Comparison of ENCODE assay signal across 23 cellular contexts in the genomic region with DNA sequence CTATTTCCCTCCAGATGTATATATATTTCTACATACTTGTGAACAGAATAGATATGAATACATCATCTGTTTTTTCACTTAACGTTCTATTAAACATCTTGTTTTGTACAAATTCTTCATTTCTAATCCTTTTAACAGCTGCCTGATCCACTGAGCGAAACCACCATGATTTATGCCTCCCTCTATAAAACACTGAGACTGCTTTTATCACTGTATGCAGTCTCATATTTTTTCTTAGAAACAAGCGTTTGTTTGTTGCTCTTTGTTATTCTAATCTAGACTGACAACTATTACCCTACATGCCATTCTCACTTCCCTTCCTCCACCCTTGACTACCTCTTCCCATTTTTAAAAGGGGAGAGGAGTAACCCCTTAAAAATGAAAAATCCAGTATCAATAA.
"Had no signal": no experiment of that assay in that cellular context is flagged by ENCODE, and none has a peak within 500 bp of the region (broad histone marks: within the 10 kb centered on the region; RNA-seq: fewer than 3 reads in every experiment).

No MANE protein-coding gene starts in this region.

- DNase-seq: activated B cell treated with CpG ODN at 0.5 μM for 24 hours; activated CD4-positive, alpha-beta T cell treated with anti-CD3 and anti-CD28 coated beads for 4 hours; activated CD4-positive, alpha-beta T cell treated with anti-CD3 and anti-CD28 coated beads, Interleukin-2, amount 50 U/mL, for 48 hours; activated effector memory CD4-positive, alpha-beta T cell treated with Interleukin-2 at 50 U/mL for 16 hours; activated naive CD4-positive, alpha-beta T cell treated with anti-CD3 and anti-CD28 coated beads for 36 hours; activated naive CD8-positive, alpha-beta T cell treated with anti-CD3 and anti-CD28 coated beads, Interleukin-2, amount 10 ng/mL, durations not matched to agents 7 days and 5 days; activated T-cell treated with anti-CD3 and anti-CD28 coated beads, Interleukin-2, amount 50 U/mL, for 48 hours; amniotic stem cell; effector CD8-positive, alpha-beta T cell; foreskin melanocyte; glutamatergic neuron; hippocampal formation; midbrain; ovary; spleen; stimulated activated CD4-positive, alpha-beta T cell treated with anti-CD3 and anti-CD28 coated beads, Interleukin-4, amount 100 ng/mL, for 1 hour; stimulated activated naive CD4-positive, alpha-beta T cell treated with Interleukin-2 at 50 U/mL for 16 hours; tibial artery had no signal

- H3K36me3 ChIP-seq: neutrophil, ovary, prostate gland, tibial artery had no signal

- H3K9me3 ChIP-seq: neutrophil, ovary, prostate gland, spleen, tibial artery had no signal

- H3K27ac ChIP-seq: neutrophil, ovary, prostate gland, spleen, tibial artery had no signal

- H3K27me3 ChIP-seq: neutrophil, ovary, spleen, tibial artery had no signal

- H3K4me3 Mint-ChIP-seq: activated B cell treated with CpG ODN at 0.5 μM for 24 hours; activated naive CD4-positive, alpha-beta T cell treated with anti-CD3 and anti-CD28 coated beads for 36 hours; activated naive CD8-positive, alpha-beta T cell treated with anti-CD3 and anti-CD28 coated beads, Interleukin-2, amount 10 ng/mL, durations not matched to agents 7 days and 5 days; nephron; T-helper 1 cell treated with Interleukin-12 subunit alpha and Interleukin-12 subunit beta and Interleukin-4 antibody, amounts not matched to agents 30 μg/mL and 1 μg/mL, for 36 hours had no signal

- H3K4me3 ChIP-seq: ovary, prostate gland, spleen, tibial artery had no signal

- H3K27ac Mint-ChIP-seq: activated B cell treated with CpG ODN at 0.5 μM for 24 hours; activated naive CD4-positive, alpha-beta T cell treated with anti-CD3 and anti-CD28 coated beads for 36 hours; activated naive CD8-positive, alpha-beta T cell treated with anti-CD3 and anti-CD28 coated beads, Interleukin-2, amount 10 ng/mL, durations not matched to agents 7 days and 5 days; nephron; T-helper 1 cell treated with Interleukin-12 subunit alpha and Interleukin-12 subunit beta and Interleukin-4 antibody, amounts not matched to agents 30 μg/mL and 1 μg/mL, for 36 hours had no signal

- H3K27me3 Mint-ChIP-seq: activated B cell treated with CpG ODN at 0.5 μM for 24 hours; activated naive CD8-positive, alpha-beta T cell treated with anti-CD3 and anti-CD28 coated beads, Interleukin-2, amount 10 ng/mL, durations not matched to agents 7 days and 5 days had no signal

- H3K4me1 ChIP-seq: prostate gland, tibial artery had no signal

- H3K9me3 Mint-ChIP-seq: activated B cell treated with CpG ODN at 0.5 μM for 24 hours; activated naive CD4-positive, alpha-beta T cell treated with anti-CD3 and anti-CD28 coated beads for 36 hours; activated naive CD8-positive, alpha-beta T cell treated with anti-CD3 and anti-CD28 coated beads, Interleukin-2, amount 10 ng/mL, durations not matched to agents 7 days and 5 days; nephron; T-helper 1 cell treated with Interleukin-12 subunit alpha and Interleukin-12 subunit beta and Interleukin-4 antibody, amounts not matched to agents 30 μg/mL and 1 μg/mL, for 36 hours had no signal

- ATAC-seq: esophagus mucosa had no signal
